16 cellular contexts compared by ENCODE assay signal in genomic region chr3:35862057-35862456, GRCh38.
DNase-seq lines count a peak whose midpoint lies in the region; ATAC-seq and TF ChIP-seq lines count a peak whose summit lies in the region.
"Had no signal": no experiment of that assay in that cellular context is flagged by ENCODE, and none has a peak within 500 bp of the region (broad histone marks: within the 10 kb centered on the region; RNA-seq: fewer than 3 reads in every experiment).

No MANE protein-coding gene starts in this region.

- CTCF ChIA-PET in OCI-LY7 (lab: Charles Lee; ENCODE audit: unreplicated experiment): no interaction called here

- TF ChIP-seq CTCF in right atrium auricular region (IDR thresholded peaks at IDR 0.05) (no peak), OCI-LY7 (conservative IDR thresholded peaks at IDR 0.05; ENCODE audit: low read length) (no peak)

- H4K91ac ChIP-seq in mesenchymal stem cell (ENCODE audit: low read length): no peak overlapping the region

- H3K9me3 ChIP-seq in right atrium auricular region (no peaks in the 10 kb centered on the region), OCI-LY7 (ENCODE audit: low read length) (peaks cover 11% of the 10 kb centered on the region; the same call in 1 of the 2 replicates), mesenchymal stem cell (ENCODE audit: control insufficient read depth, low read length) (no peaks in the 10 kb centered on the region)
- H3K9me3 ChIP-seq: BLaER1 treated with 17β-estradiol and CSF1 and Interleukin-3, amounts not matched to agents 10 nM and 100 nM had no signal

- POLR2A ChIA-PET in OCI-LY7 (lab: Charles Lee): no interaction called here

- no peaks in the 10 kb centered on the region for H3K36me3 ChIP-seq in right atrium auricular region
- no peaks in the 10 kb centered on the region for H3K36me3 ChIP-seq in OCI-LY7 (ENCODE audit: insufficient read depth, low read length)
- no peaks in the 10 kb centered on the region for H3K36me3 ChIP-seq in mesenchymal stem cell (ENCODE audit: control insufficient read depth in 1 of 2, insufficient read depth in 2 of 2, low read depth in 1 of 2, low read length in 2 of 2)
- H3K36me3 ChIP-seq: BLaER1 treated with 17β-estradiol and CSF1 and Interleukin-3, amounts not matched to agents 10 nM and 100 nM had no signal

- H2AFZ ChIP-seq in OCI-LY7 (ENCODE audit: low read length): peak overlapping the region; percentile 49; the same call in 1 of the 2 replicates
- H2AFZ ChIP-seq in mesenchymal stem cell (ENCODE audit: low read depth, low read length): no peak overlapping the region

- H3K23ac ChIP-seq in mesenchymal stem cell (ENCODE audit: low read length in 2 of 2): no peak overlapping the region

- no peaks in the 10 kb centered on the region for H3K79me1 ChIP-seq in mesenchymal stem cell (replicated peaks; ENCODE audit: low read length, poor library complexity, severe bottlenecking)

- H3K27ac ChIP-seq in right atrium auricular region (no peak overlapping the region), OCI-LY7 (ENCODE audit: low read depth, low read length, poor library complexity, severe bottlenecking) (no peak overlapping the region), mesenchymal stem cell (ENCODE audit: low read length, poor library complexity, severe bottlenecking) (no peak overlapping the region)
- H3K27ac ChIP-seq: BLaER1 treated with 17β-estradiol and CSF1 and Interleukin-3, amounts not matched to agents 10 nM and 100 nM; C4-2B had no signal

- peak; percentile 49 to 68 for ATAC-seq in left cardiac atrium
- ATAC-seq: CD8-positive, alpha-beta T cell had no signal

- H3K9me2 ChIP-seq in OCI-LY7 (ENCODE audit: insufficient read depth, low read length): no peaks in the 10 kb centered on the region

- H2BK120ac ChIP-seq in mesenchymal stem cell (ENCODE audit: low read depth, low read length): no peak overlapping the region

- no peaks in the 10 kb centered on the region for H3K79me2 ChIP-seq in OCI-LY7 (ENCODE audit: insufficient read depth, low read depth, low read length)

- H2BK15ac ChIP-seq in mesenchymal stem cell (ENCODE audit: low read depth, poor library complexity, severe bottlenecking): no peak overlapping the region

- no TSS peak for BruUV-seq in OCI-LY7 (replicated peaks; lab: Mats Ljungman, UMichigan)

- in situ Hi-C loops in ACHN (cut with HindIII; ENCODE audit: low pct_ligation_motif_present, low pct_unique_long_range_greater_than_20kb, low sequenced_read_pairs): no loop called here

- no peak overlapping the region for H2AK5ac ChIP-seq in mesenchymal stem cell (ENCODE audit: low read length, severe bottlenecking)

- no peak overlapping the region for H2BK12ac ChIP-seq in mesenchymal stem cell (ENCODE audit: low read length in 2 of 2)

- no peak overlapping the region for H3K4me3 ChIP-seq in right atrium auricular region
- no peak overlapping the region for H3K4me3 ChIP-seq in OCI-LY7 (ENCODE audit: low read depth, low read length, poor library complexity, severe bottlenecking)
- H3K4me3 ChIP-seq in mesenchymal stem cell (ENCODE audit: insufficient read depth in 1 of 2, low read depth in 1 of 2, low read length in 2 of 2): no peak overlapping the region
- H3K4me3 ChIP-seq: BLaER1 treated with 17β-estradiol and CSF1 and Interleukin-3, amounts not matched to agents 10 nM and 100 nM had no signal

- H3K4me2 ChIP-seq in OCI-LY7 (ENCODE audit: low read length) (no peak overlapping the region), mesenchymal stem cell (ENCODE audit: low read length, poor library complexity, severe bottlenecking) (no peak overlapping the region)
- H3K4me2 ChIP-seq: BLaER1 treated with 17β-estradiol and CSF1 and Interleukin-3, amounts not matched to agents 10 nM and 100 nM had no signal

- H3K4ac ChIP-seq in mesenchymal stem cell (ENCODE audit: low read depth in 1 of 2, low read length in 2 of 2): no peak overlapping the region

- H3K18ac ChIP-seq in mesenchymal stem cell (ENCODE audit: low read depth in 1 of 2, low read length in 2 of 2): no peak overlapping the region

- H2BK5ac ChIP-seq in mesenchymal stem cell (ENCODE audit: low read depth, low read length, poor library complexity, severe bottlenecking): peak overlapping the region; percentile 57

- no peaks in the 10 kb centered on the region for H4K20me1 ChIP-seq in OCI-LY7 (ENCODE audit: insufficient read depth, low read length)
- H4K20me1 ChIP-seq: BLaER1 treated with 17β-estradiol and CSF1 and Interleukin-3, amounts not matched to agents 10 nM and 100 nM had no signal

- intact Hi-C loops in left cardiac atrium (cut with DNase I) (no loop called here), OCI-LY7 (cut with micrococcal nuclease; ENCODE audit: unreplicated experiment) (no loop called here)

- DNase-seq in left cardiac atrium (no peak), right atrium auricular region (ENCODE audit: low spot score) (no peak), OCI-LY7 (ENCODE audit: low spot score) (no peak), mesenchymal stem cell (no peak), epidermal melanocyte (ENCODE audit: insufficient read length, low spot score) (no peak), ACHN (no peak)
- DNase-seq: 8988T; AML-193; Caco-2; Calu3; CD4-positive, alpha-beta T cell; CD8-positive, alpha-beta T cell; DMS79 treated with DMSO at 0.1 percent for 48 hours; GF-D8 had no signal

- H3K9ac ChIP-seq in mesenchymal stem cell (ENCODE audit: low read length): no peak overlapping the region
- H3K9ac ChIP-seq: BLaER1 treated with 17β-estradiol and CSF1 and Interleukin-3, amounts not matched to agents 10 nM and 100 nM had no signal

- H4K8ac ChIP-seq in mesenchymal stem cell (ENCODE audit: low read length): no peak overlapping the region

- WGBS in mesenchymal stem cell: 90% methylated on average over 3 of the region's 4 CpGs

- no peaks in the 10 kb centered on the region for H3K27me3 ChIP-seq in right atrium auricular region
- no peaks in the 10 kb centered on the region for H3K27me3 ChIP-seq in mesenchymal stem cell (ENCODE audit: control insufficient read depth in 1 of 2, insufficient read depth in 1 of 2, low read length in 2 of 2)
- H3K27me3 ChIP-seq: BLaER1 treated with 17β-estradiol and CSF1 and Interleukin-3, amounts not matched to agents 10 nM and 100 nM had no signal

- no peak overlapping the region for H3K14ac ChIP-seq in mesenchymal stem cell (ENCODE audit: low read length in 2 of 2)

- no peaks in the 10 kb centered on the region for H3K4me1 ChIP-seq in right atrium auricular region
- H3K4me1 ChIP-seq in OCI-LY7 (ENCODE audit: insufficient read depth, low read length, poor library complexity, severe bottlenecking): peaks cover 10% of the 10 kb centered on the region
- H3K4me1 ChIP-seq in mesenchymal stem cell (ENCODE audit: control insufficient read depth, insufficient read depth, low read depth, low read length): no peaks in the 10 kb centered on the region
- H3K4me1 ChIP-seq: BLaER1 treated with 17β-estradiol and CSF1 and Interleukin-3, amounts not matched to agents 10 nM and 100 nM had no signal
